31 cellular contexts compared by ENCODE assay signal in the genomic region with DNA sequence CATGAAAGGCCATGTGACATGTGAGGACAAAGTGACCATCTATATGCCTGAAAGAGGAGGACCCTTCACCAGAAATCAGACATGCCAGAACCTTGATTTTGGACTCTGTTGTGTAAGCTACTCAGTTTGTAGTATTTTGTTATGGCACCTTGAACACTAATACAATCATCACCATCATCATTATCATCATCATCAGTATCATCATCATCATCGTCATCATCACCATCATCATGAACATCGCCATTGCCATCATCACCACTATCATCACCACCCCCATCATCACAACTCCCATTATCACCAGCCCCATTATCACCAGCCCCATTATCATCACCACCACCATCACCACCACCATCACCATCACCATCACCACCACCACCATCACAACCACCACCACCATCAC. TPM values are rescaled to one million over a fixed set of nuclear protein-coding genes. Genes with fewer than 3 reads are reported as not detected.
DNase-seq lines count a peak whose midpoint lies in the region; ATAC-seq, FAIRE-seq and TF ChIP-seq lines count a peak whose summit lies in the region.
"Had no signal": no experiment of that assay in that cellular context is flagged by ENCODE, and none has a peak within 500 bp of the region (broad histone marks: within the 10 kb centered on the region; RNA-seq: fewer than 3 reads in every experiment).

No MANE protein-coding gene starts in this region.

- H3K27me3 ChIP-seq in HepG2 (ENCODE audit: control insufficient read depth in 1 of 2, insufficient read depth in 2 of 2, low read length in 2 of 2): peaks cover 2 to 7% of the 10 kb centered on the region in 2 experiments; a peak in 2 of 5 replicates
- no peaks in the 10 kb centered on the region for H3K27me3 ChIP-seq in right lobe of liver
- H3K27me3 ChIP-seq in vagina: no peaks in the 10 kb centered on the region
- no peaks in the 10 kb centered on the region for H3K27me3 ChIP-seq in brain microvascular endothelial cell (replicated peaks)
- H3K27me3 ChIP-seq: BLaER1 had no signal

- TF ChIP-seq EP300 in HepG2 (IDR thresholded peaks at IDR 0.05; ENCODE audit: low read depth in 2 of 2, low read length in 2 of 2): no peak
- no peak for TF ChIP-seq EP300 in HepG2 (CRISPR knock-in tag; IDR thresholded peaks at IDR 0.05; ENCODE audit: borderline replicate concordance)

- no peaks in the 10 kb centered on the region for H3K36me3 ChIP-seq in HepG2 (replicated peaks in 1 of 2; ENCODE audit: control insufficient read depth in 1 of 2, insufficient read depth in 2 of 2, low read length in 2 of 2)
- H3K36me3 ChIP-seq in right lobe of liver: no peaks in the 10 kb centered on the region
- H3K36me3 ChIP-seq in vagina: no peaks in the 10 kb centered on the region
- H3K36me3 ChIP-seq in brain microvascular endothelial cell (replicated peaks): no peaks in the 10 kb centered on the region
- H3K36me3 ChIP-seq: BLaER1 had no signal

- TF ChIP-seq CTCF in HepG2 (CRISPR knock-in tag; IDR thresholded peaks at IDR 0.05): no peak
- no peak for TF ChIP-seq CTCF in right lobe of liver (IDR thresholded peaks at IDR 0.05)
- TF ChIP-seq CTCF in chondrocyte (IDR thresholded peaks at IDR 0.05): no peak
- no peak for TF ChIP-seq CTCF in vagina (IDR thresholded peaks at IDR 0.05)
- TF ChIP-seq CTCF in brain microvascular endothelial cell (IDR thresholded peaks at IDR 0.05; ENCODE audit: low read depth, low read length, missing control alignments): no peak

- FAIRE-seq in HepG2 (lab: Jason Lieb, UNC): no peak
- FAIRE-seq: A204.1, G401.6, GM12878 had no signal

- H4K20me1 ChIP-seq in HepG2 (ENCODE audit: insufficient read depth, low read length): no peaks in the 10 kb centered on the region
- H4K20me1 ChIP-seq: BLaER1 had no signal

- POLR2A ChIA-PET in HepG2 (lab: Yijun Ruan, JAX): no interaction called here

- H3K9me3 ChIP-seq in HepG2 (ENCODE audit: low read length): no peaks in the 10 kb centered on the region
- no peaks in the 10 kb centered on the region for H3K9me3 ChIP-seq in right lobe of liver
- no peaks in the 10 kb centered on the region for H3K9me3 ChIP-seq in vagina
- H3K9me3 ChIP-seq: BLaER1 had no signal

- peak overlapping the region; percentile 83 for H3K27ac Mint-ChIP-seq in chondrocyte (ENCODE audit: unreplicated experiment)
- peak overlapping the region in 1 of 2 donors; percentile 71 for H3K27ac Mint-ChIP-seq in natural killer cell treated with Interleukin-12 subunit alpha and Interleukin-12 subunit beta and Interleukin-15 and Interleukin-18, amount 100 ng/mL, for 72 hours
- H3K27ac Mint-ChIP-seq: GM23338, H9 had no signal

- no peak overlapping the region for H2AFZ ChIP-seq in HepG2 (ENCODE audit: low read length)
- H2AFZ ChIP-seq: GM23338 had no signal

- H3K9ac ChIP-seq in HepG2 (ENCODE audit: insufficient read depth, low read depth, low read length): no peak overlapping the region
- H3K9ac ChIP-seq: BLaER1, KMS-11 had no signal

- H3K4me1 ChIP-seq in HepG2 (ENCODE audit: insufficient read depth, low read length): no peaks in the 10 kb centered on the region
- no peaks in the 10 kb centered on the region for H3K4me1 ChIP-seq in right lobe of liver
- peaks cover 6% of the 10 kb centered on the region for H3K4me1 ChIP-seq in vagina

- DNase-seq in HepG2 (ENCODE audit: low spot score): no peak
- no peak for DNase-seq in right lobe of liver
- no peak for DNase-seq in chondrocyte (ENCODE audit: low spot score)
- peak; percentile 25 for DNase-seq in natural killer cell treated with Interleukin-12 subunit alpha and Interleukin-12 subunit beta and Interleukin-15 and Interleukin-18, amount 100 ng/mL, for 72 hours (ENCODE audit: low spot score)
- no peak for DNase-seq in vagina (ENCODE audit: extremely low spot score in 2 of 2)
- DNase-seq in DMS 273 (lab: John Stamatoyannopoulos, UW; ENCODE audit: unreplicated experiment): no peak
- DNase-seq in mesenteric fat pad (ENCODE audit: low spot score): no peak
- no peak for DNase-seq in brain microvascular endothelial cell
- DNase-seq: CD4-positive, CD25-positive, alpha-beta regulatory T cell; H9; HFFc6; MM.1S; NCI-H1048; NCI-H1417; NCI-H1694; NCI-H2029 treated with DMSO at 0.1 percent for 48 hours; NCI-H446 treated with DMSO at 0.1 percent for 48 hours; NCI-H526; NCI-H82; NK-92 treated with Interleukin-12 subunit alpha and Interleukin-12 subunit beta, amount 100 ng/mL, for 24 hours; SHP77 had no signal

- WGBS in HepG2 (ENCODE audit: low lambda C conversion rate): 27% methylated on average over 2 of the region's 2 CpGs
- WGBS in right lobe of liver (ENCODE audit: insufficient coverage, low coverage, low lambda C conversion rate, missing lambda C conversion rate): 93% methylated on average over 2 of the region's 2 CpGs

- no peak for TF ChIP-seq POLR2A in HepG2 (IDR thresholded peaks at IDR 0.05; ENCODE audit: insufficient read depth in 1 of 2, low read depth in 2 of 2, low read length in 2 of 2)
- TF ChIP-seq POLR2A in right lobe of liver (IDR thresholded peaks at IDR 0.05): no peak
- no peak for TF ChIP-seq POLR2A in vagina (IDR thresholded peaks at IDR 0.05)

- H3K27ac ChIP-seq in HepG2 (ENCODE audit: extremely low read length, insufficient read depth, low read length) (no peak overlapping the region), right lobe of liver (no peak overlapping the region), vagina (peak overlapping the region; percentile 64), brain microvascular endothelial cell (no peak overlapping the region)
- H3K27ac ChIP-seq: KMS-11, RWPE1 had no signal

- peaks cover 5% of the 10 kb centered on the region for H3K9me3 Mint-ChIP-seq in chondrocyte (ENCODE audit: low read depth)
- H3K9me3 Mint-ChIP-seq in natural killer cell treated with Interleukin-12 subunit alpha and Interleukin-12 subunit beta and Interleukin-15 and Interleukin-18, amount 100 ng/mL, for 72 hours: peaks cover 11% of the 10 kb centered on the region
- H3K9me3 Mint-ChIP-seq: HFFc6 had no signal

- H3K27me3 Mint-ChIP-seq in chondrocyte (ENCODE audit: low read depth): no peaks in the 10 kb centered on the region
- H3K27me3 Mint-ChIP-seq in natural killer cell treated with Interleukin-12 subunit alpha and Interleukin-12 subunit beta and Interleukin-15 and Interleukin-18, amount 100 ng/mL, for 72 hours: peaks cover 8% of the 10 kb centered on the region in 2 donors
- H3K27me3 Mint-ChIP-seq: CD4-positive, CD25-positive, alpha-beta regulatory T cell; IgD-negative memory B cell had no signal

- intact Hi-C loops in HepG2 (cut with micrococcal nuclease; ENCODE audit: unreplicated experiment): no loop called here
- intact Hi-C loops in right lobe of liver (cut with DNase I): loop anchor here in 1 of 2 donors (5.0 kb wide), 1 partner anchor 34 kb away; no protein-coding TSS in a partner anchor
- intact Hi-C loops in vagina (cut with DNase I): no loop called here

- H3K79me2 ChIP-seq in HepG2 (ENCODE audit: insufficient read depth, low read length): no peaks in the 10 kb centered on the region

- no peak overlapping the region for H3K4me3 ChIP-seq in HepG2 (replicated peaks in 1 of 3; ENCODE audit: insufficient read depth in 1 of 3, low read depth in 2 of 3, low read length in 3 of 3)
- H3K4me3 ChIP-seq in right lobe of liver: no peak overlapping the region
- no peak overlapping the region for H3K4me3 ChIP-seq in vagina
- no peak overlapping the region for H3K4me3 ChIP-seq in brain microvascular endothelial cell (ENCODE audit: low read depth, low read length)
- H3K4me3 ChIP-seq: BLaER1, GM12878, GM23338 had no signal

- no TSS peak for BruUV-seq in HepG2 (replicated peaks; lab: Mats Ljungman, UMichigan)

- peaks cover 1% of the 10 kb centered on the region for H3K36me3 Mint-ChIP-seq in chondrocyte (ENCODE audit: low read depth)
- H3K36me3 Mint-ChIP-seq in natural killer cell treated with Interleukin-12 subunit alpha and Interleukin-12 subunit beta and Interleukin-15 and Interleukin-18, amount 100 ng/mL, for 72 hours: peaks cover 12% of the 10 kb centered on the region
- H3K36me3 Mint-ChIP-seq: CD4-positive, CD25-positive, alpha-beta regulatory T cell; IgD-negative memory B cell had no signal

- H3K4me3 Mint-ChIP-seq in chondrocyte (ENCODE audit: unreplicated experiment): no peak overlapping the region
- no peak overlapping the region for H3K4me3 Mint-ChIP-seq in natural killer cell treated with Interleukin-12 subunit alpha and Interleukin-12 subunit beta and Interleukin-15 and Interleukin-18, amount 100 ng/mL, for 72 hours
- H3K4me3 Mint-ChIP-seq: CD4-positive, CD25-positive, alpha-beta regulatory T cell; GM23338; HFFc6 had no signal

- in situ Hi-C loops in HepG2 (cut with HindIII; ENCODE audit: extremely low pct_ligation_motif_present, low pct_unique_long_range_greater_than_20kb) (no loop called here), brain microvascular endothelial cell (cut with HindIII; ENCODE audit: low pct_ligation_motif_present, low sequenced_read_pairs) (no loop called here)

- no peak for ATAC-seq in HepG2
- no peak for ATAC-seq in right lobe of liver
- ATAC-seq in natural killer cell treated with Interleukin-12 subunit alpha and Interleukin-12 subunit beta and Interleukin-15 and Interleukin-18, amount 100 ng/mL, for 72 hours: no peak
- ATAC-seq: GM12878, GM23338, Panc1 had no signal

- no peak overlapping the region for H3K4me2 ChIP-seq in HepG2 (ENCODE audit: low read depth, low read length)
- H3K4me2 ChIP-seq: GM23338, KMS-11 had no signal

- CTCF ChIA-PET in HepG2 (lab: Yijun Ruan, JAX; ENCODE audit: low intra/inter-chr PET ratio, low total read pairs): no interaction called here

- peaks cover 64% of the 10 kb centered on the region for H3K4me1 Mint-ChIP-seq in chondrocyte (ENCODE audit: low read depth)
- peaks cover 27 to 30% of the 10 kb centered on the region in 2 donors for H3K4me1 Mint-ChIP-seq in natural killer cell treated with Interleukin-12 subunit alpha and Interleukin-12 subunit beta and Interleukin-15 and Interleukin-18, amount 100 ng/mL, for 72 hours (ENCODE audit: low read depth in 2 of 2)

- no peak for TF ChIP-seq RAD21 in HepG2 (CRISPR knock-in tag; IDR thresholded peaks at IDR 0.05)

RNA-seq across cellular contexts. Expression of gene ISCU, which starts 15.9 kb away (rescaled TPM):
- total RNA-seq in HepG2 (2016; rRNA removed; fragmentation: Illumina TruSeq; extraction: Trizol) (107 and 131 TPM in 2 replicates), right lobe of liver (10 to 100 TPM; 36.7 to 81.8 (median 58.4) TPM), chondrocyte (84.8 to 102 TPM (median 87.8 TPM) in 3 replicates), vagina (167 TPM), mesenteric fat pad (156 TPM)
- total RNA-seq in HepG2 (2016; cell fraction: cytosol; rRNA removed; fragmentation: Illumina TruSeq; extraction: Trizol; ENCODE audit: low read depth): 132 and 143 TPM in 2 replicates
- total RNA-seq in HepG2 (2016; cell fraction: insoluble cytoplasmic fraction; rRNA removed; fragmentation: Illumina TruSeq; extraction: Trizol): 110 and 134 TPM in 2 replicates
- 177 and 190 TPM in 2 replicates for total RNA-seq in HepG2 (2016; cell fraction: membrane; rRNA removed; fragmentation: Illumina TruSeq; extraction: Trizol)
- total RNA-seq in HepG2 (2016; cell fraction: nucleus; rRNA removed; fragmentation: Illumina TruSeq; extraction: Trizol): 57.1 and 61.7 TPM in 2 replicates
- polyA plus RNA-seq in HepG2 (2011; rRNA removed): 85.9 and 94.4 TPM in 2 replicates
- 52.6 and 73.1 TPM in 2 replicates for polyA plus RNA-seq in HepG2 (2011; cell fraction: cytosol; rRNA removed)
- polyA plus RNA-seq in HepG2 (2011; cell fraction: nucleus; rRNA removed): 109 and 121 TPM in 2 replicates
- polyA plus RNA-seq in HepG2 (2012): 68.8 and 75.6 TPM in 2 replicates
- 179 and 208 TPM in 2 replicates for polyA plus RNA-seq in HepG2 (2016; cell fraction: cytosol; fragmentation: Illumina TruSeq; extraction: Trizol; ENCODE audit: low read depth)
- polyA plus RNA-seq in HepG2 (2016; cell fraction: insoluble cytoplasmic fraction; fragmentation: Illumina TruSeq; extraction: Trizol; ENCODE audit: low read depth): 160 and 163 TPM in 2 replicates
- polyA plus RNA-seq in HepG2 (2016; cell fraction: membrane; fragmentation: Illumina TruSeq; extraction: Trizol; ENCODE audit: low read depth): 188 and 198 TPM in 2 replicates
- 121 and 125 TPM in 2 replicates for polyA plus RNA-seq in HepG2 (2016; cell fraction: nucleus; fragmentation: Illumina TruSeq; extraction: Trizol; ENCODE audit: insufficient read depth, low read depth)
- 27.0 and 56.6 TPM in 2 replicates for polyA minus RNA-seq in HepG2 (2011; rRNA and poly(A)+ RNA removed; ENCODE audit: low replicate concordance)
- 22.4 and 23.6 TPM in 2 replicates for polyA minus RNA-seq in HepG2 (2011; cell fraction: cytosol; rRNA and poly(A)+ RNA removed)
- polyA minus RNA-seq in HepG2 (2011; cell fraction: nucleus; rRNA and poly(A)+ RNA removed): 41.3 and 43.5 TPM in 2 replicates
- total RNA-seq in natural killer cell treated with Interleukin-12 subunit alpha and Interleukin-12 subunit beta and Interleukin-15 and Interleukin-18, amount 100 ng/mL, for 72 hours: 10 to 100 TPM; 66.1 to 85.3 TPM

RNA-seq across cellular contexts. Expression of gene SART3, which starts 17.3 kb away (rescaled TPM):
- total RNA-seq in HepG2 (2016; rRNA removed; fragmentation: Illumina TruSeq; extraction: Trizol) (60.7 and 69.9 TPM in 2 replicates), right lobe of liver (10 to 100 TPM; 13.2 to 28.4 (median 20.6) TPM), chondrocyte (33.8 to 36.6 TPM (median 34.8 TPM) in 3 replicates), vagina (44.2 TPM), mesenteric fat pad (43.5 TPM)
- total RNA-seq in HepG2 (2016; cell fraction: cytosol; rRNA removed; fragmentation: Illumina TruSeq; extraction: Trizol; ENCODE audit: low read depth): 21.9 and 27.2 TPM in 2 replicates
- total RNA-seq in HepG2 (2016; cell fraction: insoluble cytoplasmic fraction; rRNA removed; fragmentation: Illumina TruSeq; extraction: Trizol): 55.9 and 75.2 TPM in 2 replicates
- total RNA-seq in HepG2 (2016; cell fraction: membrane; rRNA removed; fragmentation: Illumina TruSeq; extraction: Trizol): 19.7 and 22.5 TPM in 2 replicates
- total RNA-seq in HepG2 (2016; cell fraction: nucleus; rRNA removed; fragmentation: Illumina TruSeq; extraction: Trizol): 77.0 and 82.1 TPM in 2 replicates
- polyA plus RNA-seq in HepG2 (2011; rRNA removed): 15.3 and 16.1 TPM in 2 replicates
- 8.3 and 9.4 TPM in 2 replicates for polyA plus RNA-seq in HepG2 (2011; cell fraction: cytosol; rRNA removed)
- polyA plus RNA-seq in HepG2 (2011; cell fraction: nucleus; rRNA removed): 27.3 and 39.2 TPM in 2 replicates
- 26.6 and 31.2 TPM in 2 replicates for polyA plus RNA-seq in HepG2 (2012)
- polyA plus RNA-seq in HepG2 (2016; cell fraction: cytosol; fragmentation: Illumina TruSeq; extraction: Trizol; ENCODE audit: low read depth): 2.3 and 2.5 TPM in 2 replicates
- polyA plus RNA-seq in HepG2 (2016; cell fraction: insoluble cytoplasmic fraction; fragmentation: Illumina TruSeq; extraction: Trizol; ENCODE audit: low read depth): 35.5 and 40.7 TPM in 2 replicates
- polyA plus RNA-seq in HepG2 (2016; cell fraction: membrane; fragmentation: Illumina TruSeq; extraction: Trizol; ENCODE audit: low read depth): 5.1 and 6.5 TPM in 2 replicates
- polyA plus RNA-seq in HepG2 (2016; cell fraction: nucleus; fragmentation: Illumina TruSeq; extraction: Trizol; ENCODE audit: insufficient read depth, low read depth): 53.6 and 61.3 TPM in 2 replicates
- polyA minus RNA-seq in HepG2 (2011; rRNA and poly(A)+ RNA removed; ENCODE audit: low replicate concordance): 27.4 and 45.1 TPM in 2 replicates
- polyA minus RNA-seq in HepG2 (2011; cell fraction: cytosol; rRNA and poly(A)+ RNA removed): 11.9 and 15.4 TPM in 2 replicates
- 155 and 179 TPM in 2 replicates for polyA minus RNA-seq in HepG2 (2011; cell fraction: nucleus; rRNA and poly(A)+ RNA removed)
- total RNA-seq in natural killer cell treated with Interleukin-12 subunit alpha and Interleukin-12 subunit beta and Interleukin-15 and Interleukin-18, amount 100 ng/mL, for 72 hours: 100 to 1,000 TPM; 105 to 127 TPM

RNA-seq across cellular contexts. Expression of gene TMEM119, which starts 19.6 kb away (rescaled TPM):
- total RNA-seq in HepG2 (2016; rRNA removed; fragmentation: Illumina TruSeq; extraction: Trizol): not detected in 2 replicates
- not detected in 2 replicates for total RNA-seq in HepG2 (2016; cell fraction: cytosol; rRNA removed; fragmentation: Illumina TruSeq; extraction: Trizol; ENCODE audit: low read depth)
- not detected in 2 replicates for total RNA-seq in HepG2 (2016; cell fraction: insoluble cytoplasmic fraction; rRNA removed; fragmentation: Illumina TruSeq; extraction: Trizol)
- not detected in 2 replicates for total RNA-seq in HepG2 (2016; cell fraction: membrane; rRNA removed; fragmentation: Illumina TruSeq; extraction: Trizol)
- not detected in 2 replicates for total RNA-seq in HepG2 (2016; cell fraction: nucleus; rRNA removed; fragmentation: Illumina TruSeq; extraction: Trizol)
- polyA plus RNA-seq in HepG2 (2011; rRNA removed): not detected in 2 replicates
- not detected in 2 replicates for polyA plus RNA-seq in HepG2 (2011; cell fraction: cytosol; rRNA removed)
- not detected in 2 replicates for polyA plus RNA-seq in HepG2 (2011; cell fraction: nucleus; rRNA removed)
- not detected in 2 replicates for polyA plus RNA-seq in HepG2 (2012)
- polyA plus RNA-seq in HepG2 (2016; cell fraction: cytosol; fragmentation: Illumina TruSeq; extraction: Trizol; ENCODE audit: low read depth): not detected in 2 replicates
- not detected in 2 replicates for polyA plus RNA-seq in HepG2 (2016; cell fraction: insoluble cytoplasmic fraction; fragmentation: Illumina TruSeq; extraction: Trizol; ENCODE audit: low read depth)
- polyA plus RNA-seq in HepG2 (2016; cell fraction: membrane; fragmentation: Illumina TruSeq; extraction: Trizol; ENCODE audit: low read depth): not detected in 2 replicates
- not detected in 2 replicates for polyA plus RNA-seq in HepG2 (2016; cell fraction: nucleus; fragmentation: Illumina TruSeq; extraction: Trizol; ENCODE audit: insufficient read depth, low read depth)
- polyA minus RNA-seq in HepG2 (2011; rRNA and poly(A)+ RNA removed; ENCODE audit: low replicate concordance): not detected in 2 replicates
- polyA minus RNA-seq in HepG2 (2011; cell fraction: cytosol; rRNA and poly(A)+ RNA removed): not detected in 2 replicates
- not detected in 2 replicates for polyA minus RNA-seq in HepG2 (2011; cell fraction: nucleus; rRNA and poly(A)+ RNA removed)
- total RNA-seq in right lobe of liver: under 1 TPM in 4 of 6 experiments, not detected in 2; 0.09 to 0.38 (median 0.22) TPM
- 46.7 to 122 TPM (median 48.3 TPM) in 3 replicates for total RNA-seq in chondrocyte
- total RNA-seq in natural killer cell treated with Interleukin-12 subunit alpha and Interleukin-12 subunit beta and Interleukin-15 and Interleukin-18, amount 100 ng/mL, for 72 hours: not detected
- total RNA-seq in vagina: 34.6 TPM
- total RNA-seq in mesenteric fat pad: 13.0 TPM
- total RNA-seq: H9, SK-MEL-5 had no signal

RNA-seq across cellular contexts. Expression of gene SELPLG, which starts 55.4 kb away (rescaled TPM):
- total RNA-seq in HepG2 (2016; rRNA removed; fragmentation: Illumina TruSeq; extraction: Trizol) (not detected in 2 replicates), right lobe of liver (1 to 10 TPM; 1.5 to 6.0 (median 3.1) TPM), chondrocyte (2.2 to 3.2 TPM (median 2.9 TPM) in 3 replicates), vagina (14.2 TPM), mesenteric fat pad (15.4 TPM)
- total RNA-seq in HepG2 (2016; cell fraction: cytosol; rRNA removed; fragmentation: Illumina TruSeq; extraction: Trizol; ENCODE audit: low read depth): not detected in 2 replicates
- total RNA-seq in HepG2 (2016; cell fraction: insoluble cytoplasmic fraction; rRNA removed; fragmentation: Illumina TruSeq; extraction: Trizol): not detected in 2 replicates
- not detected in 2 replicates for total RNA-seq in HepG2 (2016; cell fraction: membrane; rRNA removed; fragmentation: Illumina TruSeq; extraction: Trizol)
- total RNA-seq in HepG2 (2016; cell fraction: nucleus; rRNA removed; fragmentation: Illumina TruSeq; extraction: Trizol): not detected in 2 replicates
- polyA plus RNA-seq in HepG2 (2011; rRNA removed): 0.07 and 0.12 TPM in 2 replicates
- 0.07 and 0.08 TPM in 2 replicates for polyA plus RNA-seq in HepG2 (2011; cell fraction: cytosol; rRNA removed)
- polyA plus RNA-seq in HepG2 (2011; cell fraction: nucleus; rRNA removed): 0.14 and 0.16 TPM in 2 replicates
- polyA plus RNA-seq in HepG2 (2012): not detected in 2 replicates
- polyA plus RNA-seq in HepG2 (2016; cell fraction: cytosol; fragmentation: Illumina TruSeq; extraction: Trizol; ENCODE audit: low read depth): not detected in 2 replicates
- 0.10 TPM in 1 of 2 replicates, not detected in the other for polyA plus RNA-seq in HepG2 (2016; cell fraction: insoluble cytoplasmic fraction; fragmentation: Illumina TruSeq; extraction: Trizol; ENCODE audit: low read depth)
- polyA plus RNA-seq in HepG2 (2016; cell fraction: membrane; fragmentation: Illumina TruSeq; extraction: Trizol; ENCODE audit: low read depth): not detected in 2 replicates
- not detected in 2 replicates for polyA plus RNA-seq in HepG2 (2016; cell fraction: nucleus; fragmentation: Illumina TruSeq; extraction: Trizol; ENCODE audit: insufficient read depth, low read depth)
- polyA minus RNA-seq in HepG2 (2011; rRNA and poly(A)+ RNA removed; ENCODE audit: low replicate concordance): 0.26 and 2.7 TPM in 2 replicates
- not detected in 2 replicates for polyA minus RNA-seq in HepG2 (2011; cell fraction: cytosol; rRNA and poly(A)+ RNA removed)
- not detected in 2 replicates for polyA minus RNA-seq in HepG2 (2011; cell fraction: nucleus; rRNA and poly(A)+ RNA removed)
- total RNA-seq in natural killer cell treated with Interleukin-12 subunit alpha and Interleukin-12 subunit beta and Interleukin-15 and Interleukin-18, amount 100 ng/mL, for 72 hours: 10 to 100 TPM; 26.5 to 34.6 TPM

Comparison
In these comparisons a context has a peak if more than half of its experiments do, and no peak if none do; other contexts are left out.
1. RNA of gene TMEM119, which starts 19.6 kb away (total RNA-seq): 46.7 to 122 TPM in chondrocyte, 34.6 TPM in vagina (single experiment) and 13.0 TPM in mesenteric fat pad (single experiment); 0.09 to 0.38 TPM in right lobe of liver, not detected in natural killer cell treated with Interleukin-12 subunit alpha and Interleukin-12 subunit beta and Interleukin-15 and Interleukin-18, amount 100 ng/mL, for 72 hours and not detected in HepG2; every median in the first group is over 10 times any median in the second.